Comparison of ENCODE assay signal across 10 cellular contexts in genomic region chr9:98899399-98900056, GRCh38. TPM values are rescaled to one million over a fixed set of nuclear protein-coding genes. Genes with fewer than 3 reads are reported as not detected.
DNase-seq lines count a peak whose midpoint lies in the region; ATAC-seq and TF ChIP-seq lines count a peak whose summit lies in the region.
"Had no signal": no experiment of that assay in that cellular context is flagged by ENCODE, and none has a peak within 500 bp of the region (broad histone marks: within the 10 kb centered on the region; RNA-seq: fewer than 3 reads in every experiment).

No MANE protein-coding gene starts in this region.

- H3K9me3 Mint-ChIP-seq in activated T-cell treated with anti-CD3 and anti-CD28 coated beads, Interleukin-2, amount 50 U/mL, for 4 hours, result peaks cover 7% of the 10 kb centered on the region

- H3K36me3 Mint-ChIP-seq in activated T-cell treated with anti-CD3 and anti-CD28 coated beads, Interleukin-2, amount 50 U/mL, for 4 hours (ENCODE audit: insufficient read depth), result no peaks in the 10 kb centered on the region

- ATAC-seq in activated T-cell treated with anti-CD3 and anti-CD28 coated beads, Interleukin-2, amount 50 U/mL, for 4 hours, result no peak

- WGBS in mammary epithelial cell (ENCODE audit: low coverage, missing lambda C conversion rate), result 70% methylated on average over 4 of the region's 4 CpGs

- DNase-seq in GM03348 (ENCODE audit: low spot score) (peak; percentile 55), MG63 (peak; percentile 75), mammary epithelial cell (peak; percentile 55), non-pigmented ciliary epithelial cell (ENCODE audit: low read depth) (peak; percentile 76), GDM1 (lab: John Stamatoyannopoulos, UW) (no peak), putamen (ENCODE audit: low spot score) (no peak)
- no peak for DNase-seq in activated T-cell treated with anti-CD3 and anti-CD28 coated beads, Interleukin-2, amount 50 U/mL, for 4 hours
- DNase-seq: esophagus squamous epithelium had no signal

- no peaks in the 10 kb centered on the region for H3K4me1 ChIP-seq in mammary epithelial cell (ENCODE audit: insufficient read depth, low read length)

- peaks cover 16% of the 10 kb centered on the region for H3K27me3 Mint-ChIP-seq in activated T-cell treated with anti-CD3 and anti-CD28 coated beads, Interleukin-2, amount 50 U/mL, for 4 hours (ENCODE audit: low read depth)

- no peak for TF ChIP-seq CTCF in mammary epithelial cell (conservative IDR thresholded peaks at IDR 0.05 in 1 of 2, IDR thresholded peaks at IDR 0.05 in 1 of 2; ENCODE audit: extremely low read depth in 1 of 2, insufficient read depth in 1 of 2, low read depth in 1 of 2, low read length in 2 of 2)

- CTCF ChIA-PET in mammary epithelial cell (lab: Charles Lee; ENCODE audit: low non-redundant PET), result no interaction called here

- no peak overlapping the region for H2AFZ ChIP-seq in mammary epithelial cell (ENCODE audit: low read depth, low read length)

- H3K27ac ChIP-seq in mammary epithelial cell (ENCODE audit: insufficient read depth, low read depth, low read length), result no peak overlapping the region
- H3K27ac ChIP-seq: esophagus squamous epithelium, HL-60, thoracic aorta had no signal

- in situ Hi-C loops in mammary epithelial cell (cut with MboI; ENCODE audit: low sequenced_read_pairs in 2 of 2), result no loop called here

- no peaks in the 10 kb centered on the region for H3K79me2 ChIP-seq in mammary epithelial cell (ENCODE audit: insufficient read depth, low read length)

- H3K9me3 ChIP-seq in MG63, result peaks cover 9% of the 10 kb centered on the region
- H3K9me3 ChIP-seq in mammary epithelial cell (replicated peaks; ENCODE audit: insufficient read depth, low read length), result no peaks in the 10 kb centered on the region
- H3K9me3 ChIP-seq: esophagus squamous epithelium had no signal

- no peak overlapping the region for H3K4me2 ChIP-seq in mammary epithelial cell (ENCODE audit: insufficient read depth, low read depth, low read length)

- no peaks in the 10 kb centered on the region for H3K36me3 ChIP-seq in MG63
- H3K36me3 ChIP-seq in mammary epithelial cell (ENCODE audit: insufficient read depth, low read length), result no peaks in the 10 kb centered on the region
- H3K36me3 ChIP-seq: esophagus squamous epithelium, thoracic aorta had no signal

- intact Hi-C loops in mammary epithelial cell (cut with micrococcal nuclease), result no loop called here

- H3K27me3 ChIP-seq in MG63, result no peaks in the 10 kb centered on the region
- H3K27me3 ChIP-seq in mammary epithelial cell (ENCODE audit: insufficient read depth, low read length), result no peaks in the 10 kb centered on the region
- H3K27me3 ChIP-seq: esophagus squamous epithelium had no signal

- dilution Hi-C loops in mammary epithelial cell (cut with HindIII; ENCODE audit: low sequenced_read_pairs), result no loop called here

- H3K9ac ChIP-seq in mammary epithelial cell (ENCODE audit: insufficient read depth, low read length), result no peak overlapping the region

- H4K20me1 ChIP-seq in mammary epithelial cell (ENCODE audit: insufficient read depth, low read length), result no peaks in the 10 kb centered on the region

- H3K4me1 Mint-ChIP-seq in activated T-cell treated with anti-CD3 and anti-CD28 coated beads, Interleukin-2, amount 50 U/mL, for 4 hours (ENCODE audit: low read depth), result peaks cover 2% of the 10 kb centered on the region

- BruUV-seq in mammary epithelial cell (replicated peaks; lab: Mats Ljungman, UMichigan), result no TSS peak

- H3K4me3 ChIP-seq in MG63 (no peak overlapping the region), mammary epithelial cell (replicated peaks in 1 of 3; ENCODE audit: insufficient read depth in 1 of 3, low read depth in 2 of 3, low read length in 3 of 3) (no peak overlapping the region)
- H3K4me3 ChIP-seq: esophagus squamous epithelium, thoracic aorta had no signal

- H3K4me3 Mint-ChIP-seq in activated T-cell treated with anti-CD3 and anti-CD28 coated beads, Interleukin-2, amount 50 U/mL, for 4 hours, result no peak overlapping the region

RNA-seq across cellular contexts. Expression of gene COL15A1, which starts 44.2 kb away (rescaled TPM):
- 0.62 and 1.2 TPM in 2 replicates for total RNA-seq in MG63 (2014; rRNA removed; shearing (Covaris generic); ENCODE audit: low replicate concordance)
- total RNA-seq in mammary epithelial cell, result under 1 TPM in 1 of 2 donors, not detected in 1; 0.50 TPM
- polyA plus RNA-seq in mammary epithelial cell, result not detected
- not detected for polyA minus RNA-seq in mammary epithelial cell
- under 1 TPM; 0.05 to 0.16 (median 0.10) TPM for total RNA-seq in activated T-cell treated with anti-CD3 and anti-CD28 coated beads, Interleukin-2, amount 50 U/mL, for 4 hours

Comparison
In these comparisons a context has a peak if more than half of its experiments do, and no peak if none do; other contexts are left out.
1. DNase-seq: peak in GM03348 (single experiment), MG63 (single experiment), mammary epithelial cell (single experiment) and non-pigmented ciliary epithelial cell (single experiment); none in GDM1 (single experiment), activated T-cell treated with anti-CD3 and anti-CD28 coated beads, Interleukin-2, amount 50 U/mL, for 4 hours (single experiment) and putamen (single experiment).